In genomic region chr12:3201741-3202500, GRCh38 we compare ENCODE assay signal across 16 cellular contexts.
A peak's percentile ranks its signal among the peaks of the same experiment; 100 is the strongest.
DNase-seq lines count a peak whose midpoint lies in the region; ATAC-seq and TF ChIP-seq lines count a peak whose summit lies in the region.
"Had no signal": no experiment of that assay in that cellular context is flagged by ENCODE, and none has a peak within 500 bp of the region (broad histone marks: within the 10 kb centered on the region; RNA-seq: fewer than 3 reads in every experiment).

No MANE protein-coding gene starts in this region.

- H3K79me2 ChIP-seq in GM23338 (replicated peaks; ENCODE audit: insufficient read depth), result no peaks in the 10 kb centered on the region
- H3K79me2 ChIP-seq in neural progenitor cell (ENCODE audit: low read depth), result no peaks in the 10 kb centered on the region
- H3K79me2 ChIP-seq in smooth muscle cell (ENCODE audit: low read depth), result no peaks in the 10 kb centered on the region

- H3K9me3 ChIP-seq in left ventricle myocardium inferior (replicated peaks) (no peaks in the 10 kb centered on the region), neural progenitor cell (ENCODE audit: low read depth) (no peaks in the 10 kb centered on the region), smooth muscle cell (replicated peaks; ENCODE audit: low read depth) (no peaks in the 10 kb centered on the region), left lung (no peaks in the 10 kb centered on the region)

- intact Hi-C loops in left ventricle myocardium inferior (cut with micrococcal nuclease) (loop anchor here (10.0 kb wide), 2 partner anchors 57 to 73 kb away; no protein-coding TSS in a partner anchor), left lung (cut with DNase I) (loop anchor here in 1 of 2 donors (10.0 kb wide), 1 partner anchor 67 kb away; no protein-coding TSS in a partner anchor)

- no peak overlapping the region for H3K27ac Mint-ChIP-seq in GM23338
- H3K27ac Mint-ChIP-seq in neural progenitor cell, result no peak overlapping the region
- H3K27ac Mint-ChIP-seq: activated naive CD8-positive, alpha-beta T cell treated with anti-CD3 and anti-CD28 coated beads for 36 hours; activated T-cell treated with anti-CD3 and anti-CD28 coated beads, Interleukin-2, amount 50 U/mL, for 24 hours had no signal

- H4K20me1 ChIP-seq in GM23338 (replicated peaks; ENCODE audit: insufficient read depth) (peaks cover 13% of the 10 kb centered on the region; the same call in 1 of the 2 replicates), neural progenitor cell (ENCODE audit: low read depth) (peaks cover 77% of the 10 kb centered on the region), smooth muscle cell (ENCODE audit: low read depth) (peaks cover 88% of the 10 kb centered on the region)

- no peaks in the 10 kb centered on the region for H3K9me2 ChIP-seq in GM23338 (ENCODE audit: insufficient read depth)

- H3K4me3 ChIP-seq in GM23338 (peak overlapping the region; percentile 80), left ventricle myocardium inferior (peak overlapping the region; percentile 76), neural progenitor cell (peak overlapping the region; percentile 63), smooth muscle cell (no peak overlapping the region), left lung (no peak overlapping the region)
- H3K4me3 ChIP-seq: lung had no signal

- H3K27me3 ChIP-seq in GM23338 (ENCODE audit: insufficient read depth) (peaks cover 30% of the 10 kb centered on the region), left ventricle myocardium inferior (ENCODE audit: low read depth) (no peaks in the 10 kb centered on the region), neural progenitor cell (peaks cover 53% of the 10 kb centered on the region), smooth muscle cell (ENCODE audit: low read depth) (peaks cover 23% of the 10 kb centered on the region), left lung (peaks cover 6 to 40% of the 10 kb centered on the region in 2 donors)

- peaks cover 42% of the 10 kb centered on the region for H3K27me3 Mint-ChIP-seq in GM23338 (ENCODE audit: insufficient read depth, low read depth, poor library complexity)
- peaks cover 39% of the 10 kb centered on the region for H3K27me3 Mint-ChIP-seq in neural progenitor cell (ENCODE audit: insufficient read depth, low read depth)

- H3K4me3 Mint-ChIP-seq in GM23338 (peak overlapping the region; percentile 74), neural progenitor cell (peak overlapping the region; percentile 85)
- H3K4me3 Mint-ChIP-seq: activated naive CD8-positive, alpha-beta T cell treated with anti-CD3 and anti-CD28 coated beads for 36 hours; activated T-cell treated with anti-CD3 and anti-CD28 coated beads, Interleukin-2, amount 50 U/mL, for 24 hours had no signal

- H3K4me2 ChIP-seq in GM23338 (peak overlapping the region; percentile 96), neural progenitor cell (peak overlapping the region; percentile 91), smooth muscle cell (no peak overlapping the region)

- H2AFZ ChIP-seq in GM23338, result no peak overlapping the region
- H2AFZ ChIP-seq in neural progenitor cell (replicated peaks), result no peak overlapping the region
- no peak overlapping the region for H2AFZ ChIP-seq in smooth muscle cell (ENCODE audit: low read depth)

- peaks cover 53% of the 10 kb centered on the region for H3K4me1 Mint-ChIP-seq in GM23338
- peaks cover 55% of the 10 kb centered on the region for H3K4me1 Mint-ChIP-seq in neural progenitor cell

- DNase-seq in GM23338 (ENCODE audit: low spot score) (no peak), amniotic epithelial cell (ENCODE audit: low read depth) (peak; percentile 28), left ventricle myocardium inferior (peak; percentile 60), neural progenitor cell (ENCODE audit: low spot score) (no peak), smooth muscle cell (lab: John Stamatoyannopoulos, UW; ENCODE audit: unreplicated experiment) (no peak), DMS153 treated with DMSO at 0.1 percent for 48 hours (lab: John Stamatoyannopoulos, UW; ENCODE audit: unreplicated experiment) (no peak), left lung (no peak)
- no peak for DNase-seq in activated naive CD4-positive, alpha-beta T cell (lab: John Stamatoyannopoulos, UW)
- DNase-seq: activated CD4-positive, alpha-beta T cell treated with anti-CD3 and anti-CD28 coated beads, Interleukin-2, amount 50 U/mL, for 4 hours; activated naive CD8-positive, alpha-beta T cell treated with anti-CD3 and anti-CD28 coated beads for 36 hours; COR-L47; GDM1; NCI-H446 treated with DMSO at 0.1 percent for 48 hours had no signal

- H3K27ac ChIP-seq in GM23338 (ENCODE audit: low read depth), result no peak overlapping the region
- peak overlapping the region; percentile 87 for H3K27ac ChIP-seq in left ventricle myocardium inferior (replicated peaks)
- H3K27ac ChIP-seq in neural progenitor cell, result no peak overlapping the region
- no peak overlapping the region for H3K27ac ChIP-seq in smooth muscle cell (ENCODE audit: low read depth)
- no peak overlapping the region for H3K27ac ChIP-seq in left lung
- H3K27ac ChIP-seq: skin epidermis had no signal

- H3K9me3 Mint-ChIP-seq in GM23338 (no peaks in the 10 kb centered on the region), neural progenitor cell (peaks cover 3% of the 10 kb centered on the region)
- H3K9me3 Mint-ChIP-seq: activated naive CD8-positive, alpha-beta T cell treated with anti-CD3 and anti-CD28 coated beads for 36 hours; activated T-cell treated with anti-CD3 and anti-CD28 coated beads, Interleukin-2, amount 50 U/mL, for 24 hours had no signal

- no peak; the same call in 2 of the 3 replicates for ATAC-seq in GM23338
- no peak for ATAC-seq in left lung

- no peaks in the 10 kb centered on the region for H3K36me3 ChIP-seq in GM23338 (ENCODE audit: insufficient read depth)
- H3K36me3 ChIP-seq in left ventricle myocardium inferior, result no peaks in the 10 kb centered on the region
- no peaks in the 10 kb centered on the region for H3K36me3 ChIP-seq in neural progenitor cell
- H3K36me3 ChIP-seq in smooth muscle cell (ENCODE audit: low read depth), result no peaks in the 10 kb centered on the region
- no peaks in the 10 kb centered on the region for H3K36me3 ChIP-seq in left lung

- TF ChIP-seq CTCF in GM23338 (conservative IDR thresholded peaks at IDR 0.05; ENCODE audit: low read depth in 2 of 2) (peak in 1 of 2 experiments; percentile 60; a peak in 3 of 4 replicates), left ventricle myocardium inferior (IDR thresholded peaks at IDR 0.05; ENCODE audit: borderline replicate concordance) (peak; percentile 21), neural progenitor cell (IDR thresholded peaks at IDR 0.05) (peak; percentile 15), smooth muscle cell (IDR thresholded peaks at IDR 0.05; ENCODE audit: borderline replicate concordance, insufficient read depth, poor library complexity, severe bottlenecking) (no peak), left lung (IDR thresholded peaks at IDR 0.05) (no peak)

- no peaks in the 10 kb centered on the region; the same call in 2 of the 3 replicates for H3K36me3 Mint-ChIP-seq in GM23338 (ENCODE audit: low read depth)
- H3K36me3 Mint-ChIP-seq in neural progenitor cell, result peaks cover 3% of the 10 kb centered on the region
- H3K36me3 Mint-ChIP-seq: activated naive CD8-positive, alpha-beta T cell treated with anti-CD3 and anti-CD28 coated beads for 36 hours had no signal

- H3K4me1 ChIP-seq in GM23338 (ENCODE audit: insufficient read depth), result peaks cover 19% of the 10 kb centered on the region
- H3K4me1 ChIP-seq in left ventricle myocardium inferior, result peaks cover 82% of the 10 kb centered on the region
- H3K4me1 ChIP-seq in neural progenitor cell, result peaks cover 40% of the 10 kb centered on the region
- peaks cover 19% of the 10 kb centered on the region for H3K4me1 ChIP-seq in smooth muscle cell (ENCODE audit: low read depth)
- H3K4me1 ChIP-seq in left lung, result peaks cover 22 to 51% of the 10 kb centered on the region in 2 donors

- 75% methylated on average over 18 of the region's 18 CpGs for WGBS in smooth muscle cell (ENCODE audit: low lambda C conversion rate)

- 0 out of 2 replicates have a peak, but pooled peaks cover 5% of the 10 kb centered on the region for H3F3A ChIP-seq in GM23338 (replicated peaks; ENCODE audit: low read depth)
- peaks cover 38% of the 10 kb centered on the region for H3F3A ChIP-seq in neural progenitor cell (ENCODE audit: low read depth)
- no peaks in the 10 kb centered on the region for H3F3A ChIP-seq in smooth muscle cell (ENCODE audit: low read depth)

- H3K9ac ChIP-seq in neural progenitor cell (no peak overlapping the region), smooth muscle cell (ENCODE audit: low read depth) (no peak overlapping the region)

Comparison
In these comparisons a context has a peak if more than half of its experiments do, and no peak if none do; other contexts are left out.
1. DNase-seq: peak in amniotic epithelial cell (single experiment) and left ventricle myocardium inferior (single experiment); none in GM23338 (single experiment), neural progenitor cell (single experiment), smooth muscle cell (single experiment), activated naive CD4-positive, alpha-beta T cell (0 of 4), DMS153 treated with DMSO at 0.1 percent for 48 hours (single experiment) and left lung (0 of 2).
2. H3K4me3 ChIP-seq: peak in GM23338 (single experiment), left ventricle myocardium inferior (single experiment) and neural progenitor cell (single experiment); none in smooth muscle cell (single experiment) and left lung (0 of 2).
3. CTCF ChIP-seq: peak in left ventricle myocardium inferior (single experiment) and neural progenitor cell (single experiment); none in smooth muscle cell (single experiment) and left lung (0 of 2).